Comparison of ENCODE assay signal across 13 cellular contexts in the genomic region with DNA sequence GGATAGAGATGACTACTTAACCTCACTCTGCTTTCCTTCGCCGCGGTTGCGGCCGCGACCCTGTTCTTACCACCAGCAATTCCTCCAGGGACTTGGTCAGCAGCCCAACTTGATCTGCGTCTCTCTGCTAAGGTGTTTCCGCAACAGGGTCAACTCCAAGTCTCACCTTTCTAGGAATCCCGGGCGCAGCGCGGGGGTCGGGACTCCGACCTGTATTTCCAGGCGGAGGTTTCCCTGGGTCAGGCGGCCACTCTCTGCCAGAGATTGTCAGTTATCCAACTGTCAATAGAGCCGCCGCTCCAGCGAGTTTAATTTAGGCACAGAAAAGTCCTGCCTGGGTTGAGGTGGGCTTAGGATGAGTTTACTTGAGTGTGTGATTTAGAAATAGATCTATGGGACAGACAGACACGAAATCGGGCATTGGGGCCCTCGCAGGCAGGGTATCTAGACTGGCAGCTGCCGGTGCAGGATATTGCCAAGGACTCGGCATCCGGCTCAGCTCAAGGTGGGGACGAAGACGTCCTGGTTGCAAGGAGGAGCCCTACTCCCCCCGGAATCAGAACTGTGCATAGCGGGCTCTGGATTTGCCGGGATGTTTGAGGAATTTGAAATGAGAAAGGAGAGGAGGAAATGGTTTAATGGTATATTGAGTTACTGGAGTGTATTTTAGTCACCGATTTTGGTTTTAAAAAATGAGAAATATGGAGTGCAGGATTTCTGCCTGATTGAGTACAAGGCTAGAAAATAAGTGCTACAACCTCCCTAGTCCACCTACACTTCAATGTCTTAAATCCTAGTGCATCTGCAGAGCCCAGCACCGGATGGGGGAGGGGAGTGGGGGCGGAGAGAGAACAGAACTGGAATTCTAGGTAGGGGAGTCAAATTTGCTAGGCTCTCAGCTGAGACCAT. TPM values are rescaled to one million over a fixed set of nuclear protein-coding genes. Genes with fewer than 3 reads are reported as not detected.
A peak's percentile ranks its signal among the peaks of the same experiment; 100 is the strongest.
DNase-seq lines count a peak whose midpoint lies in the region; ATAC-seq and TF ChIP-seq lines count a peak whose summit lies in the region.
"Had no signal": no experiment of that assay in that cellular context is flagged by ENCODE, and none has a peak within 500 bp of the region (broad histone marks: within the 10 kb centered on the region; RNA-seq: fewer than 3 reads in every experiment).

No MANE protein-coding gene starts in this region.

- no peak for ATAC-seq in activated naive CD4-positive, alpha-beta T cell treated with anti-CD3 and anti-CD28 coated beads, Interleukin-2, amount 50 U/mL, for 72 hours
- no peak for ATAC-seq in mucosa of descending colon

- TF ChIP-seq CTCF in epithelial cell of proximal tubule (conservative IDR thresholded peaks at IDR 0.05; ENCODE audit: low read depth, low read length), result no peak
- TF ChIP-seq CTCF in progenitor cell of endocrine pancreas (IDR thresholded peaks at IDR 0.05; ENCODE audit: unreplicated experiment), result no peak
- TF ChIP-seq CTCF in RWPE1 (conservative IDR thresholded peaks at IDR 0.05; ENCODE audit: low read depth), result no peak
- no peak for TF ChIP-seq CTCF in mucosa of descending colon (IDR thresholded peaks at IDR 0.05)

- no peak overlapping the region for H3K27ac ChIP-seq in RWPE1
- H3K27ac ChIP-seq: stomach had no signal

- intact Hi-C loops in activated naive CD4-positive, alpha-beta T cell treated with anti-CD3 and anti-CD28 coated beads for 36 hours (cut with micrococcal nuclease), result loop anchor here (10.0 kb wide), 1 partner anchor 1486 kb away; no protein-coding TSS in a partner anchor
- intact Hi-C loops in mucosa of descending colon (cut with DNase I, micrococcal nuclease), result no loop called here

- peaks cover 24% of the 10 kb centered on the region for H3K36me3 Mint-ChIP-seq in activated naive CD4-positive, alpha-beta T cell treated with anti-CD3 and anti-CD28 coated beads for 36 hours (ENCODE audit: low read depth)
- peaks cover 69 to 72% of the 10 kb centered on the region in 2 donors for H3K36me3 Mint-ChIP-seq in activated naive CD4-positive, alpha-beta T cell treated with anti-CD3 and anti-CD28 coated beads, Interleukin-2, amount 50 U/mL, for 72 hours
- H3K36me3 Mint-ChIP-seq in progenitor cell of endocrine pancreas (ENCODE audit: insufficient read depth), result no peaks in the 10 kb centered on the region

- H3K9me3 ChIP-seq in mucosa of descending colon, result no peaks in the 10 kb centered on the region

- H3K36me3 ChIP-seq in mucosa of descending colon (ENCODE audit: low read depth), result no peaks in the 10 kb centered on the region
- H3K36me3 ChIP-seq: stomach had no signal

- peaks cover 14% of the 10 kb centered on the region for H3K4me1 Mint-ChIP-seq in activated naive CD4-positive, alpha-beta T cell treated with anti-CD3 and anti-CD28 coated beads for 36 hours (ENCODE audit: low read depth)
- H3K4me1 Mint-ChIP-seq in progenitor cell of endocrine pancreas (ENCODE audit: low read depth), result peaks cover 16% of the 10 kb centered on the region

- H3K9me3 Mint-ChIP-seq in activated naive CD4-positive, alpha-beta T cell treated with anti-CD3 and anti-CD28 coated beads for 36 hours, result peaks cover 21% of the 10 kb centered on the region
- peaks cover 37 to 46% of the 10 kb centered on the region in 2 donors for H3K9me3 Mint-ChIP-seq in activated naive CD4-positive, alpha-beta T cell treated with anti-CD3 and anti-CD28 coated beads, Interleukin-2, amount 50 U/mL, for 72 hours
- H3K9me3 Mint-ChIP-seq in progenitor cell of endocrine pancreas (ENCODE audit: low read depth), result peaks cover 2% of the 10 kb centered on the region

- peak overlapping the region; percentile 3 for H3K27ac Mint-ChIP-seq in activated naive CD4-positive, alpha-beta T cell treated with anti-CD3 and anti-CD28 coated beads for 36 hours
- H3K27ac Mint-ChIP-seq in activated naive CD4-positive, alpha-beta T cell treated with anti-CD3 and anti-CD28 coated beads, Interleukin-2, amount 50 U/mL, for 72 hours, result peak overlapping the region in 1 of 2 donors; percentile 30
- H3K27ac Mint-ChIP-seq in progenitor cell of endocrine pancreas, result peak overlapping the region; percentile 2

- POLR2A ChIA-PET in RWPE1 (lab: Yijun Ruan, JAX; ENCODE audit: low non-redundant PET), result no interaction called here

- CTCF ChIA-PET in activated naive CD4-positive, alpha-beta T cell treated with anti-CD3 and anti-CD28 coated beads for 36 hours (lab: Charles Lee), result no interaction called here
- CTCF ChIA-PET in RWPE1 (lab: Yijun Ruan, JAX), result no interaction called here

- H3K4me3 Mint-ChIP-seq in activated naive CD4-positive, alpha-beta T cell treated with anti-CD3 and anti-CD28 coated beads for 36 hours, result no peak overlapping the region
- H3K4me3 Mint-ChIP-seq in progenitor cell of endocrine pancreas (ENCODE audit: low read depth), result peak overlapping the region; percentile 67

- H3K4me3 ChIP-seq in epithelial cell of proximal tubule (ENCODE audit: low read depth, low read length) (peak overlapping the region; percentile 44), mucosa of descending colon (no peak overlapping the region)
- H3K4me3 ChIP-seq: stomach had no signal

- no peaks in the 10 kb centered on the region for H3K4me1 ChIP-seq in mucosa of descending colon (ENCODE audit: low read depth)

- H3K27me3 Mint-ChIP-seq in activated naive CD4-positive, alpha-beta T cell treated with anti-CD3 and anti-CD28 coated beads for 36 hours (ENCODE audit: low read depth), result peaks cover 86% of the 10 kb centered on the region
- H3K27me3 Mint-ChIP-seq in progenitor cell of endocrine pancreas, result peaks cover 75% of the 10 kb centered on the region

- no peak for DNase-seq in activated naive CD4-positive, alpha-beta T cell treated with anti-CD3 and anti-CD28 coated beads for 36 hours
- no peak for DNase-seq in activated naive CD4-positive, alpha-beta T cell treated with anti-CD3 and anti-CD28 coated beads, Interleukin-2, amount 50 U/mL, for 72 hours (ENCODE audit: low spot score in 2 of 2)
- peak; percentile 26 for DNase-seq in NCI-H748 treated with DMSO at 0.1 percent for 48 hours (lab: John Stamatoyannopoulos, UW)
- DNase-seq in epithelial cell of proximal tubule (ENCODE audit: low read depth), result no peak
- no peak for DNase-seq in progenitor cell of endocrine pancreas (ENCODE audit: low spot score, unreplicated experiment)
- DNase-seq in RWPE1 (ENCODE audit: low spot score), result no peak
- DNase-seq in stimulated activated CD4-positive, alpha-beta T cell treated with anti-CD3 and anti-CD28 coated beads, Interleukin-12 subunit alpha, Interleukin-12 subunit beta, amount 100 ng/mL, for 4 hours, result no peak
- DNase-seq in mucosa of descending colon, result no peak
- DNase-seq: activated CD8-positive, alpha-beta memory T cell treated with anti-CD3 and anti-CD28 coated beads for 24 hours; NCI-H345; stimulated activated CD4-positive, alpha-beta T cell treated with anti-CD3 and anti-CD28 coated beads, Interleukin-15, amount 100 ng/mL, for 24 hours; stomach had no signal

RNA-seq across cellular contexts. Expression of a gene that starts 23.7 kb away (rescaled TPM):
- total RNA-seq in activated naive CD4-positive, alpha-beta T cell treated with anti-CD3 and anti-CD28 coated beads for 36 hours, result not detected
- total RNA-seq in activated naive CD4-positive, alpha-beta T cell treated with anti-CD3 and anti-CD28 coated beads, Interleukin-2, amount 50 U/mL, for 72 hours, result not detected
- total RNA-seq in epithelial cell of proximal tubule, result not detected in 2 replicates
- total RNA-seq in progenitor cell of endocrine pancreas, result not detected in 2 replicates
- under 1 TPM in 2 of 3 donors, not detected in 1; 0.09 to 0.14 TPM for total RNA-seq in mucosa of descending colon
- total RNA-seq: mesenteric fat pad, stomach had no signal

RNA-seq across cellular contexts. Expression of a gene that starts 40.9 kb away (rescaled TPM):
- 1 to 10 TPM; 1.3 to 1.4 TPM for total RNA-seq in activated naive CD4-positive, alpha-beta T cell treated with anti-CD3 and anti-CD28 coated beads for 36 hours
- total RNA-seq in activated naive CD4-positive, alpha-beta T cell treated with anti-CD3 and anti-CD28 coated beads, Interleukin-2, amount 50 U/mL, for 72 hours, result 1 to 10 TPM; 1.3 to 2.5 TPM
- total RNA-seq in epithelial cell of proximal tubule, result 1.0 and 2.8 TPM in 2 replicates
- total RNA-seq in progenitor cell of endocrine pancreas, result 28.2 and 29.8 TPM in 2 replicates
- total RNA-seq in mucosa of descending colon, result 10 to 100 TPM; 13.0 to 32.1 (median 22.4) TPM
